In genomic region chr7:98283127-98283886, GRCh38 we compare ENCODE assay signal across 8 cellular contexts. TPM values are rescaled to one million over a fixed set of nuclear protein-coding genes. Genes with fewer than 3 reads are reported as not detected.
DNase-seq lines count a peak whose midpoint lies in the region; ATAC-seq and TF ChIP-seq lines count a peak whose summit lies in the region.

No MANE protein-coding gene starts in this region.

- H2AFZ ChIP-seq in hepatocyte, result no peak overlapping the region

- H3K27ac Mint-ChIP-seq in activated naive CD8-positive, alpha-beta T cell treated with anti-CD3 and anti-CD28 coated beads for 36 hours, result no peak overlapping the region

- ATAC-seq in activated T-cell treated with anti-CD3 and anti-CD28 coated beads, Interleukin-2, amount 50 U/mL, for 4 hours, result no peak
- no peak for ATAC-seq in HG03280 (IDR thresholded peaks at IDR 0.05; ENCODE audit: unreplicated experiment)

- no peaks in the 10 kb centered on the region for H3K9me3 ChIP-seq in hepatocyte (ENCODE audit: low read depth)

- peaks cover 36% of the 10 kb centered on the region for H3K4me1 Mint-ChIP-seq in activated T-cell treated with anti-CD3 and anti-CD28 coated beads, Interleukin-2, amount 50 U/mL, for 4 hours (ENCODE audit: low read depth)
- H3K4me1 Mint-ChIP-seq in activated naive CD8-positive, alpha-beta T cell treated with anti-CD3 and anti-CD28 coated beads for 36 hours, result peaks cover 29% of the 10 kb centered on the region

- peaks cover 66% of the 10 kb centered on the region for H3K79me2 ChIP-seq in hepatocyte

- peak overlapping the region; percentile 96 for H3K4me2 ChIP-seq in hepatocyte

- DNase-seq in activated T-cell treated with anti-CD3 and anti-CD28 coated beads, Interleukin-2, amount 50 U/mL, for 4 hours, result no peak
- no peak for DNase-seq in activated T-cell treated with anti-CD3 and anti-CD28 coated beads, Interleukin-2, amount 50 U/mL, for 48 hours
- no peak for DNase-seq in activated naive CD8-positive, alpha-beta T cell treated with anti-CD3 and anti-CD28 coated beads for 36 hours
- DNase-seq in hepatocyte (ENCODE audit: low spot score) (peak; percentile 46), NCI-H128 (lab: John Stamatoyannopoulos, UW; ENCODE audit: unreplicated experiment) (no peak), NCI-H446 (lab: John Stamatoyannopoulos, UW) (no peak)

- no peaks in the 10 kb centered on the region for H3K27me3 Mint-ChIP-seq in activated T-cell treated with anti-CD3 and anti-CD28 coated beads, Interleukin-2, amount 50 U/mL, for 4 hours (ENCODE audit: low read depth)
- H3K27me3 Mint-ChIP-seq in activated naive CD8-positive, alpha-beta T cell treated with anti-CD3 and anti-CD28 coated beads for 36 hours, result no peaks in the 10 kb centered on the region

- 78% methylated on average over 18 of the region's 19 CpGs for WGBS in hepatocyte (ENCODE audit: low lambda C conversion rate, missing lambda C conversion rate)

- H3K27ac ChIP-seq in hepatocyte, result peak overlapping the region; percentile 95
- peak overlapping the region; percentile 33 to 99 (median 97) for H3K27ac ChIP-seq in skin epidermis

- no peaks in the 10 kb centered on the region for H3K36me3 ChIP-seq in hepatocyte (replicated peaks; ENCODE audit: insufficient read depth, low read depth)

- no peak for TF ChIP-seq CTCF in hepatocyte (IDR thresholded peaks at IDR 0.05; ENCODE audit: poor library complexity)

- peaks cover 6% of the 10 kb centered on the region for H3K36me3 Mint-ChIP-seq in activated T-cell treated with anti-CD3 and anti-CD28 coated beads, Interleukin-2, amount 50 U/mL, for 4 hours (ENCODE audit: insufficient read depth)
- peaks cover 3% of the 10 kb centered on the region for H3K36me3 Mint-ChIP-seq in activated naive CD8-positive, alpha-beta T cell treated with anti-CD3 and anti-CD28 coated beads for 36 hours

- H3K9me2 ChIP-seq in hepatocyte (replicated peaks; ENCODE audit: insufficient read depth), result no peaks in the 10 kb centered on the region

- no peaks in the 10 kb centered on the region for H3K9me3 Mint-ChIP-seq in activated T-cell treated with anti-CD3 and anti-CD28 coated beads, Interleukin-2, amount 50 U/mL, for 4 hours
- H3K9me3 Mint-ChIP-seq in activated naive CD8-positive, alpha-beta T cell treated with anti-CD3 and anti-CD28 coated beads for 36 hours, result no peaks in the 10 kb centered on the region

- H4K20me1 ChIP-seq in hepatocyte (ENCODE audit: insufficient read depth, poor library complexity, severe bottlenecking), result peaks cover 56% of the 10 kb centered on the region

- no peaks in the 10 kb centered on the region for H3K27me3 ChIP-seq in hepatocyte

- H3K4me1 ChIP-seq in hepatocyte (ENCODE audit: insufficient read depth), result peaks cover 46% of the 10 kb centered on the region

- H3K4me3 ChIP-seq in hepatocyte (peak overlapping the region; percentile 98), skin epidermis (peak overlapping the region; percentile 71 to 98 (median 91))

- H3K4me3 Mint-ChIP-seq in activated T-cell treated with anti-CD3 and anti-CD28 coated beads, Interleukin-2, amount 50 U/mL, for 4 hours, result peak overlapping the region; percentile 87
- peak overlapping the region; percentile 84 for H3K4me3 Mint-ChIP-seq in activated naive CD8-positive, alpha-beta T cell treated with anti-CD3 and anti-CD28 coated beads for 36 hours

RNA-seq across cellular contexts. Expression of gene BRI3, which starts 1.8 kb away (rescaled TPM):
- total RNA-seq in activated T-cell treated with anti-CD3 and anti-CD28 coated beads, Interleukin-2, amount 50 U/mL, for 4 hours, result 10 to 100 TPM; 46.4 to 58.1 (median 51.1) TPM
- total RNA-seq in activated naive CD8-positive, alpha-beta T cell treated with anti-CD3 and anti-CD28 coated beads for 36 hours, result 10 to 100 TPM; 51.3 to 52.3 TPM
- total RNA-seq in hepatocyte, result 71.5 and 84.0 TPM in 2 replicates
- polyA plus RNA-seq in hepatocyte, result 101 and 104 TPM in 2 replicates

RNA-seq across cellular contexts. Expression of gene TECPR1, which starts 31.3 kb away (rescaled TPM):
- 10 to 100 TPM; 35.1 to 42.8 (median 36.1) TPM for total RNA-seq in activated T-cell treated with anti-CD3 and anti-CD28 coated beads, Interleukin-2, amount 50 U/mL, for 4 hours
- total RNA-seq in activated naive CD8-positive, alpha-beta T cell treated with anti-CD3 and anti-CD28 coated beads for 36 hours, result 10 to 100 TPM; 18.3 to 25.6 TPM
- total RNA-seq in hepatocyte, result 6.0 and 10.7 TPM in 2 replicates
- polyA plus RNA-seq in hepatocyte, result 9.8 and 11.3 TPM in 2 replicates
